Comparison of ENCODE assay signal across 8 cellular contexts in genomic region chr2:160493227-160494028, GRCh38. TPM values are rescaled to one million over a fixed set of nuclear protein-coding genes. Genes with fewer than 3 reads are reported as not detected.
DNase-seq lines count a peak whose midpoint lies in the region; ATAC-seq and TF ChIP-seq lines count a peak whose summit lies in the region.

Gene RBMS1 (minus strand): TSS chr2:160493807. CDS start chr2:160493363, 444 bp downstream.

- 1% methylated on average over 34 to 43 of the region's 66 CpGs for WGBS in lower leg skin, 2 donors

- peaks cover 4 to 9% of the 10 kb centered on the region in 2 donors for H3K4me1 ChIP-seq in duodenal mucosa (ENCODE audit: control insufficient read depth in 1 of 2, insufficient read depth in 2 of 2, low read length in 2 of 2)

- peaks cover 4 to 12% of the 10 kb centered on the region in 2 donors for H3K27me3 ChIP-seq in duodenal mucosa (ENCODE audit: control insufficient read depth in 1 of 2, insufficient read depth in 2 of 2, low read length in 2 of 2)

- TF ChIP-seq POLR2A in lower leg skin (IDR thresholded peaks at IDR 0.05), result no peak

- ATAC-seq in GM18907 (IDR thresholded peaks at IDR 0.05; ENCODE audit: unreplicated experiment), result no peak

- TF ChIP-seq CTCF in lower leg skin (IDR thresholded peaks at IDR 0.05), result no peak

- peak within 1 kb of the TSS; percentile 82 for H3K27ac ChIP-seq in duodenal mucosa (ENCODE audit: low read depth, low read length)

- DNase-seq in NCI-H2081 (lab: John Stamatoyannopoulos, UW) (peak; percentile 51 to 54), NCI-H2081 treated with DMSO at 0.1 percent for 48 hours (lab: John Stamatoyannopoulos, UW) (no peak), NCI-H2196 (lab: John Stamatoyannopoulos, UW; ENCODE audit: unreplicated experiment) (peak; percentile 15), lower leg skin (ENCODE audit: low spot score in 2 of 2) (peak; percentile 32 to 89)
- peak; percentile 28 to 30 for DNase-seq in activated CD4-positive, alpha-beta T cell treated with anti-CD3 and anti-CD28 coated beads, Interleukin-2, amount 50 U/mL, for 24 hours (ENCODE audit: low read depth in 1 of 2, low spot score in 1 of 2)
- DNase-seq in stimulated activated CD4-positive, alpha-beta T cell treated with anti-CD3 and anti-CD28 coated beads, TNF-alpha, amount 100 ng/mL, for 1 hour (ENCODE audit: low read depth in 3 of 3, low spot score in 1 of 3), result peak in 2 of 3 donors; percentile 17 to 36

- intact Hi-C loops in lower leg skin (cut with DNase I; ENCODE audit: low total_unique reads), result no loop called here

- no peaks in the 10 kb centered on the region for H3K36me3 ChIP-seq in duodenal mucosa (ENCODE audit: control insufficient read depth in 1 of 2, insufficient read depth in 2 of 2, low read length in 2 of 2)

- peak within 1 kb of the TSS; percentile 65 to 69 for H3K9ac ChIP-seq in duodenal mucosa (ENCODE audit: low read depth in 1 of 2, low read length in 2 of 2)

- H3K9me3 ChIP-seq in duodenal mucosa (ENCODE audit: control insufficient read depth in 1 of 2, low read length in 2 of 2), result no peaks in the 10 kb centered on the region

- H3K4me3 ChIP-seq in duodenal mucosa (ENCODE audit: low read depth in 1 of 2, low read length in 2 of 2) (peak within 1 kb of the TSS; percentile 76), lower leg skin (ENCODE audit: low read depth, poor library complexity, severe bottlenecking) (peak within 1 kb of the TSS; percentile 75)

RNA-seq across cellular contexts. Expression of gene RBMS1, which starts in this region (rescaled TPM):
- 10 to 100 TPM; 50.2 to 62.3 (median 59.1) TPM for total RNA-seq in lower leg skin
